ENCODE assay signal across 6 cellular contexts in the genomic region with DNA sequence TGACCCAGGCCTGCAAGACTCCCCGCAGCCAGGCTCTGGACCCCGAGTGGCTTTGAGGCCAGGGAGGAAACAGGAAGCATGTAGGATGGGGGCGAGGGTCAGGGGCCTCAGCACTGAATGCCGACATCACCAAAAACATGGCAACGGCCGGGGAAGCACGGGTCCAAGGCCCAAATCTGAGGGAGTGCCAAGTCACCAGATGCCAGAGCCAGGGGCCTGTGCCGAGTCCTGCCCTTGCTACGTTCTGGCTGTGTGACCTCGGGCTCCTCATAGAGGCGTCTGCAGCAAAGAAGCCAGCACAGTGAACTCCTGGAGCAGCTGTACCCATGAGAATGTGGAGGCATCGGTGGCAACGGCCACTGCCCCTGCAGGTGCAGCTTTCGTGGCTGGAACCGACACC.
"Had no signal": no experiment of that assay in that cellular context is flagged by ENCODE, and none has a peak within 500 bp of the region (broad histone marks: within the 10 kb centered on the region; RNA-seq: fewer than 3 reads in every experiment).

No MANE protein-coding gene starts in this region.

- H3K9ac ChIP-seq: GM23248 had no signal

- H3K4me3 ChIP-seq: GM23248, HAP-1 had no signal

- H3K9me3 ChIP-seq: HAP-1 had no signal

- H2AFZ ChIP-seq: GM23248 had no signal

- H3K27ac ChIP-seq: GM23248, HL-60 had no signal

- H3K36me3 ChIP-seq: HAP-1 had no signal

- H3K4me1 ChIP-seq: HAP-1 had no signal

- DNase-seq: GM23248, GOT3, H7, HFFc6 had no signal
